2 cellular contexts compared by ENCODE assay signal in the genomic region with DNA sequence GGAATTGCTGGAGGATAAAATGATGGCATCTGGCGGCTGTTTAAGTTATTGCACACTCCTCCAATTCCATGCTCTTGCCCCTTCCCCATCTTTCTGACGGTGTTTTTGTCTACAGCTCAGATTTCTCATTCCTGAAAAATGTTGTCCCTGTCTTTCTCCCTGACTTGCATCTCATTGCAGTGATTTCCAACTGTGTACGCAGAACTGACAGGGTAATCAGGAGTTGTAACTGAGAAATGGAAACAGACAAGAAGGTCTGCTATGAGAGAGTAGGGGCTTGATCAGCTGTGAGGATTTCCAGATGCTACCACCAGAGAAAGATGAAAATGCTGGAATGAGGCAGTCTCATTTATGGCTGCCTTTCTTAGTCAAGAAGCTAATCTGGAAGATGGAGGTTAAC.
A peak's percentile ranks its signal among the peaks of the same experiment; 100 is the strongest.
TF ChIP-seq lines count a peak whose summit lies in the region.

No MANE protein-coding gene starts in this region.

TF ChIP-seq in H1, 55 proteins besides CTCF, POLR2A, EP300 and RAD21 (continues in another document):
- TF ChIP-seq SP4 (IDR thresholded peaks at IDR 0.05; ENCODE audit: low read length) (no peak), RXRA (IDR thresholded peaks at IDR 0.05; ENCODE audit: insufficient read depth, low read depth, low read length) (no peak), NRF1 (IDR thresholded peaks at IDR 0.05; ENCODE audit: low read depth, low read length) (no peak), SP2 (IDR thresholded peaks at IDR 0.05; ENCODE audit: low read length) (no peak), JUN (IDR thresholded peaks at IDR 0.05; ENCODE audit: low read depth, low read length) (no peak), RNF2 (IDR thresholded peaks at IDR 0.05; ENCODE audit: borderline replicate concordance, low read depth, low read length, missing control alignments, poor library complexity, severe bottlenecking) (no peak), BACH1 (IDR thresholded peaks at IDR 0.05; ENCODE audit: low read length) (no peak), SP1 (IDR thresholded peaks at IDR 0.05; ENCODE audit: low read depth, low read length) (no peak), SRF (IDR thresholded peaks at IDR 0.05; ENCODE audit: low read depth, low read length) (no peak), TBP (IDR thresholded peaks at IDR 0.05; ENCODE audit: low read depth, low read length) (no peak), RBBP5 (IDR thresholded peaks at IDR 0.05; ENCODE audit: borderline replicate concordance, low read depth, low read length) (no peak), KDM1A (IDR thresholded peaks at IDR 0.05; ENCODE audit: borderline replicate concordance, low read length) (no peak), CHD7 (IDR thresholded peaks at IDR 0.05; ENCODE audit: insufficient replicate concordance, low read length) (no peak), YY1 (IDR thresholded peaks at IDR 0.05; ENCODE audit: low read depth, low read length) (no peak), SUZ12 (IDR thresholded peaks at IDR 0.05; ENCODE audit: low read length) (no peak), CEBPB (IDR thresholded peaks at IDR 0.05; ENCODE audit: low read depth, low read length) (no peak), TCF12 (IDR thresholded peaks at IDR 0.05; ENCODE audit: low read depth, low read length) (no peak)
- TF ChIP-seq, protein P1, sequence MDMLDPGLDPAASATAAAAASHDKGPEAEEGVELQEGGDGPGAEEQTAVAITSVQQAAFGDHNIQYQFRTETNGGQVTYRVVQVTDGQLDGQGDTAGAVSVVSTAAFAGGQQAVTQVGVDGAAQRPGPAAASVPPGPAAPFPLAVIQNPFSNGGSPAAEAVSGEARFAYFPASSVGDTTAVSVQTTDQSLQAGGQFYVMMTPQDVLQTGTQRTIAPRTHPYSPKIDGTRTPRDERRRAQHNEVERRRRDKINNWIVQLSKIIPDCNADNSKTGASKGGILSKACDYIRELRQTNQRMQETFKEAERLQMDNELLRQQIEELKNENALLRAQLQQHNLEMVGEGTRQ (IDR thresholded peaks at IDR 0.05; ENCODE audit: low read length) = no peak

TF ChIP-seq in neural cell, 6 proteins besides CTCF, POLR2A, EP300 and RAD21:
- no peak for TF ChIP-seq MXI1 (conservative IDR thresholded peaks at IDR 0.05; ENCODE audit: poor library complexity, severe bottlenecking)
- no peak for TF ChIP-seq EZH2 (IDR thresholded peaks at IDR 0.05; ENCODE audit: borderline replicate concordance, insufficient read depth, low read length, poor library complexity, severe bottlenecking)
- TF ChIP-seq POLR2AphosphoS5 (IDR thresholded peaks at IDR 0.05) = peak; percentile 72
- TF ChIP-seq REST (IDR thresholded peaks at IDR 0.05; ENCODE audit: borderline replicate concordance) = peak; percentile 86
- TF ChIP-seq TAF1 (IDR thresholded peaks at IDR 0.05; ENCODE audit: low read depth) = no peak
- no peak for TF ChIP-seq SMC3 (conservative IDR thresholded peaks at IDR 0.05; ENCODE audit: poor library complexity)
TF ChIP-seq in neural cell: peak in this region for 2.
